Comparison of ENCODE assay signal across 2 cellular contexts in genomic region chr13:20718958-20719566, GRCh38.
A peak's percentile ranks its signal among the peaks of the same experiment; 100 is the strongest.
TF ChIP-seq lines count a peak whose summit lies in the region.

No MANE protein-coding gene starts in this region.

TF ChIP-seq in IMR-90, 13 proteins besides CTCF, POLR2A, EP300 and RAD21:
- no peak for TF ChIP-seq NFE2L2 (IDR thresholded peaks at IDR 0.05; ENCODE audit: low read depth, low read length)
- no peak for TF ChIP-seq RCOR1 (IDR thresholded peaks at IDR 0.05; ENCODE audit: insufficient replicate concordance, low read length)
- no peak for TF ChIP-seq USF2 (IDR thresholded peaks at IDR 0.05; ENCODE audit: low read depth, low read length)
- no peak for TF ChIP-seq RFX5 (IDR thresholded peaks at IDR 0.05; ENCODE audit: low read depth, low read length)
- TF ChIP-seq MXI1 (IDR thresholded peaks at IDR 0.05; ENCODE audit: borderline replicate concordance, low read depth, low read length), result no peak

TF ChIP-seq in K562, 482 proteins besides CTCF, POLR2A, EP300 and RAD21:
- TF ChIP-seq EGR1 (conservative IDR thresholded peaks at IDR 0.05) (peak; percentile 22), KDM4B (IDR thresholded peaks at IDR 0.05; ENCODE audit: borderline replicate concordance in 2 of 2, low read depth in 1 of 2) (no peak), ZNF140 (CRISPR knock-in tag; IDR thresholded peaks at IDR 0.05) (no peak), ELF4 (CRISPR knock-in tag; IDR thresholded peaks at IDR 0.05) (no peak)
